ENCODE assay signal across 27 cellular contexts in the genomic region with DNA sequence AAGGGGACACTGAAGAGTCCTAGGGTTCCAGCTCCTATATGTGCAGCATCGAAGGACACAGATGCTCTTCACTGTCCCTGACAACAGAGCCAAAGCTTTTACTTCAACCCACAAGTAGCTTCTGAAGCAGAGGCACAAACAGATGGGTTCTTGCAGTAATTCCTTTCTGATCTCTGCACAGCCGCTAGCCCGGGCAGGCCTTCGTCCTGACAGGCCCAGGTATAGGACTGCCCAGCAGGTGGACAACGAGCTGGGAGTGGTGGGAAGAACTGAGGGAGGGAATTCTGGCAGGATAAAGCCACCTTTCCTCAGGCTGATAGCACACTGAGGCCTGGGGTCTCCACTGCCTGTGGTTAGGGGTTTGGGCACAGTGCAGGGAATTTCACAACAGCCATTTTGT.
DNase-seq lines count a peak whose midpoint lies in the region; ATAC-seq, FAIRE-seq and TF ChIP-seq lines count a peak whose summit lies in the region.
"Had no signal": no experiment of that assay in that cellular context is flagged by ENCODE, and none has a peak within 500 bp of the region (broad histone marks: within the 10 kb centered on the region; RNA-seq: fewer than 3 reads in every experiment).

No MANE protein-coding gene starts in this region.

- CTCF ChIA-PET in IMR-90 (lab: Yijun Ruan, JAX) (no interaction called here), H1 (lab: Charles Lee; ENCODE audit: partially characterized antibody) (interaction anchor here (0.8 to 2.6 kb wide), 10 partner anchors 9 to 119 kb away, joined by 3 to 8 read pairs (median 4); a partner anchor contains a TSS)

- no peak overlapping the region for H3K27ac ChIP-seq in IMR-90 (ENCODE audit: insufficient read depth, low read length)
- no peak overlapping the region for H3K27ac ChIP-seq in H1 (ENCODE audit: low read depth, low read length)
- H3K27ac ChIP-seq: BLaER1 treated with 17β-estradiol and CSF1 and Interleukin-3, amounts not matched to agents 10 nM and 100 nM; Peyer's patch had no signal

- H3K9me3 Mint-ChIP-seq in neural crest cell, result no peaks in the 10 kb centered on the region
- no peaks in the 10 kb centered on the region for H3K9me3 Mint-ChIP-seq in activated CD4-positive, alpha-beta T cell treated with anti-CD3 and anti-CD28 coated beads, Interleukin-2, amount 10 ng/mL, durations not matched to agents 24 days and 14 days
- H3K9me3 Mint-ChIP-seq: CD4-positive, alpha-beta T cell had no signal

- no peak overlapping the region for H2BK12ac ChIP-seq in H1 (ENCODE audit: low read depth, low read length)

- dilution Hi-C loops in IMR-90 (cut with HindIII; ENCODE audit: low sequenced_read_pairs, unreplicated experiment), result no loop called here

- WGBS in IMR-90 (ENCODE audit: extremely low coverage in 2 of 2, insufficient read length in 1 of 2), 2 experiments, result no CpG with 5 or more reads among the region's 5 CpGs
- 93% methylated on average over 5 of the region's 5 CpGs; no CpG with 5 or more reads in 1 of the 2 experiments for WGBS in H1 (ENCODE audit: extremely low coverage in 1 of 2, insufficient coverage in 1 of 2, insufficient read length in 1 of 2, insufficient replicate concordance in 2 of 2, low coverage in 1 of 2, low lambda C conversion rate in 2 of 2, missing lambda C conversion rate in 1 of 2), 2 experiments

- no peak overlapping the region for H3K23ac ChIP-seq in IMR-90 (ENCODE audit: low read depth, low read length)
- no peak overlapping the region for H3K23ac ChIP-seq in H1 (ENCODE audit: insufficient read length)

- no peaks in the 10 kb centered on the region for H3K36me3 ChIP-seq in IMR-90 (ENCODE audit: control insufficient read depth, insufficient read depth, low read length)
- H3K36me3 ChIP-seq in H1 (ENCODE audit: control insufficient read depth in 2 of 4, insufficient read depth in 4 of 4, low read length in 3 of 4), result no peaks in the 10 kb centered on the region
- H3K36me3 ChIP-seq: BLaER1 treated with 17β-estradiol and CSF1 and Interleukin-3, amounts not matched to agents 10 nM and 100 nM; MG63; Peyer's patch had no signal

- H3K18ac ChIP-seq in IMR-90 (ENCODE audit: low read depth, low read length) (no peak overlapping the region), H1 (ENCODE audit: extremely low read depth, low read length) (no peak overlapping the region)

- H4K20me1 ChIP-seq in IMR-90 (ENCODE audit: insufficient read depth, low read length) (no peaks in the 10 kb centered on the region), H1 (replicated peaks in 1 of 2; ENCODE audit: control insufficient read depth in 1 of 2, insufficient read depth in 2 of 2, low read length in 2 of 2) (no peaks in the 10 kb centered on the region)

- DNase-seq in IMR-90 (no peak), NCI-H524 treated with DMSO at 0.1 percent for 48 hours (lab: John Stamatoyannopoulos, UW) (peak; percentile 74), H1 (ENCODE audit: low read depth in 1 of 2, low spot score in 2 of 2) (no peak), neural crest cell (ENCODE audit: low read depth, low spot score) (no peak), urothelium cell line (ENCODE audit: low spot score) (no peak)
- DNase-seq in activated CD4-positive, alpha-beta T cell treated with anti-CD3 and anti-CD28 coated beads, Interleukin-2, amount 10 ng/mL, durations not matched to agents 24 days and 14 days, result no peak
- DNase-seq: AML-193, GOT3, HCEC 1CT, Kasumi-1, MG63, NCI-H1105 treated with DMSO at 0.1 percent for 48 hours, NCI-H1930, NCI-H2107, NCI-H446, NCI-H526 treated with DMSO at 0.1 percent for 48 hours, OCI-M1, SK-N-SH had no signal

- H4K8ac ChIP-seq in IMR-90 (ENCODE audit: low read depth in 2 of 2, low read length in 2 of 2) (no peak overlapping the region), H1 (ENCODE audit: extremely low read depth, insufficient read depth, low read length) (no peak overlapping the region)

- TF ChIP-seq CTCF in IMR-90 (conservative IDR thresholded peaks at IDR 0.05; ENCODE audit: low read depth, low read length) (no peak), H1 (IDR thresholded peaks at IDR 0.05; ENCODE audit: control extremely low read depth in 1 of 3, insufficient read depth in 1 of 3, low read depth in 1 of 3, low read length in 3 of 3) (no peak), neural crest cell (conservative IDR thresholded peaks at IDR 0.05) (no peak)

- POLR2A ChIA-PET in IMR-90 (lab: Charles Lee; ENCODE audit: unreplicated experiment) (no interaction called here), H1 (lab: Charles Lee; ENCODE audit: partially characterized antibody) (interaction anchor here (1.1 kb wide), 1 partner anchor 95 kb away, joined by 5 read pairs; a partner anchor contains a TSS)

- H3K9ac ChIP-seq in IMR-90 (ENCODE audit: low read depth, low read length) (no peak overlapping the region), H1 (replicated peaks in 1 of 4; ENCODE audit: extremely low read depth in 1 of 4, low read depth in 3 of 4, low read length in 3 of 4) (no peak overlapping the region)
- H3K9ac ChIP-seq: BLaER1 treated with 17β-estradiol and CSF1 and Interleukin-3, amounts not matched to agents 10 nM and 100 nM; SK-N-SH had no signal

- intact Hi-C loops in IMR-90 (cut with micrococcal nuclease), result no loop called here
- intact Hi-C loops in activated CD4-positive, alpha-beta T cell treated with anti-CD3 and anti-CD28 coated beads, Interleukin-2, amount 10 ng/mL, durations not matched to agents 24 days and 14 days (cut with micrococcal nuclease), result no loop called here

- peak overlapping the region; percentile 67 for H3K27ac Mint-ChIP-seq in neural crest cell (ENCODE audit: unreplicated experiment)
- H3K27ac Mint-ChIP-seq in activated CD4-positive, alpha-beta T cell treated with anti-CD3 and anti-CD28 coated beads, Interleukin-2, amount 10 ng/mL, durations not matched to agents 24 days and 14 days, result no peak overlapping the region
- H3K27ac Mint-ChIP-seq: CD4-positive, alpha-beta T cell had no signal

- FAIRE-seq in H1 (lab: Jason Lieb, UNC), result no peak
- no peak for FAIRE-seq in urothelium cell line (lab: Jason Lieb, UNC)
- FAIRE-seq: A549, D721Med, G401.6, K562 had no signal

- no peaks in the 10 kb centered on the region for H3K23me2 ChIP-seq in H1 (ENCODE audit: low read depth, low read length)

- H2AK5ac ChIP-seq in IMR-90 (ENCODE audit: low read depth, low read length) (no peak overlapping the region), H1 (ENCODE audit: low read depth, low read length) (peak overlapping the region; percentile 31; the same call in 1 of the 2 replicates)

- H3K9me3 ChIP-seq in IMR-90 (ENCODE audit: control insufficient read depth, insufficient read depth, low read length), result peaks cover 5% of the 10 kb centered on the region; the same call in 1 of the 2 replicates
- peaks cover 0 to 2% of the 10 kb centered on the region in 2 experiments; a peak in 1 of 4 replicates for H3K9me3 ChIP-seq in H1 (ENCODE audit: insufficient read depth in 2 of 2, low read depth in 1 of 2, low read length in 1 of 2)
- H3K9me3 ChIP-seq: MG63, Peyer's patch, SK-N-SH had no signal

- TF ChIP-seq POLR2A in IMR-90 (IDR thresholded peaks at IDR 0.05; ENCODE audit: low read depth, low read length) (no peak), H1 (IDR thresholded peaks at IDR 0.05; ENCODE audit: control extremely low read depth in 1 of 2, low read depth in 2 of 2, low read length in 2 of 2) (no peak)

- H3K9me1 ChIP-seq in IMR-90 (ENCODE audit: insufficient read depth, low read length), result no peaks in the 10 kb centered on the region

- H3K4ac ChIP-seq in IMR-90 (ENCODE audit: low read depth, low read length) (no peak overlapping the region), H1 (replicated peaks; ENCODE audit: insufficient read length, low read depth, low read length) (no peak overlapping the region)

- no peak overlapping the region for H3K4me2 ChIP-seq in IMR-90 (ENCODE audit: low read depth, low read length)
- H3K4me2 ChIP-seq in H1 (ENCODE audit: insufficient read depth in 1 of 2, low read depth in 2 of 2, low read length in 2 of 2), result no peak overlapping the region
- H3K4me2 ChIP-seq: A549, SK-N-SH had no signal

- no peak overlapping the region for H4K5ac ChIP-seq in IMR-90 (ENCODE audit: low read depth, low read length)
- no peak overlapping the region for H4K5ac ChIP-seq in H1 (ENCODE audit: insufficient read length, low read depth, low read length)

- ATAC-seq in IMR-90 (ENCODE audit: low read depth) (no peak), HG03025 (IDR thresholded peaks at IDR 0.05; ENCODE audit: low FRiP score, unreplicated experiment) (no peak), HG03521 (IDR thresholded peaks at IDR 0.05; ENCODE audit: unreplicated experiment) (no peak)
- ATAC-seq: A549, K562 had no signal

- H3K4me3 ChIP-seq in IMR-90 (ENCODE audit: insufficient read depth, low read depth, low read length) (no peak overlapping the region), H1 (ENCODE audit: extremely low read depth in 1 of 4, insufficient read depth in 2 of 4, low read depth in 3 of 4, low read length in 4 of 4) (no peak overlapping the region)
- H3K4me3 ChIP-seq: A549; BLaER1 treated with 17β-estradiol and CSF1 and Interleukin-3, amounts not matched to agents 10 nM and 100 nM; K562; MG63; Peyer's patch had no signal

- H2AFZ ChIP-seq in IMR-90 (replicated peaks; ENCODE audit: low read length, poor library complexity) (no peak overlapping the region), H1 (ENCODE audit: low read length) (no peak overlapping the region)

- TF ChIP-seq RAD21 in IMR-90 (IDR thresholded peaks at IDR 0.05; ENCODE audit: low read length) (no peak), H1 (IDR thresholded peaks at IDR 0.05 in 1 of 2, conservative IDR thresholded peaks at IDR 0.05 in 1 of 2; ENCODE audit: low read depth in 2 of 2, low read length in 2 of 2) (no peak)

- H3K14ac ChIP-seq in IMR-90 (replicated peaks; ENCODE audit: low read depth, low read length) (no peak overlapping the region), H1 (ENCODE audit: insufficient read length) (no peak overlapping the region)

- peaks cover 2% of the 10 kb centered on the region for H3K27me3 Mint-ChIP-seq in neural crest cell (ENCODE audit: low read depth)
- peaks cover 2% of the 10 kb centered on the region for H3K27me3 Mint-ChIP-seq in activated CD4-positive, alpha-beta T cell treated with anti-CD3 and anti-CD28 coated beads, Interleukin-2, amount 10 ng/mL, durations not matched to agents 24 days and 14 days

- no peaks in the 10 kb centered on the region for H3K79me1 ChIP-seq in IMR-90 (ENCODE audit: low read depth in 1 of 2, low read length in 2 of 2)
- H3K79me1 ChIP-seq in H1 (ENCODE audit: low read depth, low read length), result no peaks in the 10 kb centered on the region

- peak overlapping the region; percentile 76 for H2AK9ac ChIP-seq in IMR-90 (replicated peaks; ENCODE audit: low read depth, low read length, poor library complexity)

- peaks cover 40% of the 10 kb centered on the region for H3K4me1 Mint-ChIP-seq in neural crest cell
- H3K4me1 Mint-ChIP-seq in activated CD4-positive, alpha-beta T cell treated with anti-CD3 and anti-CD28 coated beads, Interleukin-2, amount 10 ng/mL, durations not matched to agents 24 days and 14 days, result no peaks in the 10 kb centered on the region

- H4K91ac ChIP-seq in IMR-90 (ENCODE audit: insufficient read depth, low read depth, low read length) (no peak overlapping the region), H1 (replicated peaks; ENCODE audit: insufficient read length, low read length) (no peak overlapping the region)

- no peaks in the 10 kb centered on the region for H3K36me3 Mint-ChIP-seq in neural crest cell (ENCODE audit: low read depth)
- no peaks in the 10 kb centered on the region for H3K36me3 Mint-ChIP-seq in activated CD4-positive, alpha-beta T cell treated with anti-CD3 and anti-CD28 coated beads, Interleukin-2, amount 10 ng/mL, durations not matched to agents 24 days and 14 days (ENCODE audit: low read depth)

- no peaks in the 10 kb centered on the region for H3K79me2 ChIP-seq in H1 (ENCODE audit: control insufficient read depth in 1 of 2, insufficient read depth in 2 of 2, low read length in 2 of 2)

- H3K4me1 ChIP-seq in IMR-90 (ENCODE audit: control insufficient read depth, insufficient read depth, low read length) (peaks cover 2% of the 10 kb centered on the region; the same call in 1 of the 2 replicates), H1 (replicated peaks in 1 of 4; ENCODE audit: control insufficient read depth in 3 of 4, insufficient read depth in 4 of 4, low read length in 3 of 4) (peaks cover 9 to 20% (median 15%) of the 10 kb centered on the region in 4 experiments)
- H3K4me1 ChIP-seq: Peyer's patch had no signal

- H3K56ac ChIP-seq in IMR-90 (ENCODE audit: extremely low read depth, insufficient read depth, low read length) (no peak overlapping the region), H1 (replicated peaks; ENCODE audit: insufficient read length, low read depth, low read length) (no peak overlapping the region)

- H2BK120ac ChIP-seq in IMR-90 (ENCODE audit: low read depth, low read length), result no peak overlapping the region
- H2BK120ac ChIP-seq in H1 (replicated peaks; ENCODE audit: low read depth, low read length), result no peak overlapping the region

- TF ChIP-seq EP300 in H1 (IDR thresholded peaks at IDR 0.05; ENCODE audit: borderline replicate concordance in 1 of 2, low read depth in 2 of 2, low read length in 2 of 2), result no peak

- peaks cover 7% of the 10 kb centered on the region for H3K27me3 ChIP-seq in IMR-90 (ENCODE audit: control insufficient read depth, insufficient read depth, low read length)
- peaks cover 0 to 2% (median 0%) of the 10 kb centered on the region in 4 experiments; a peak in 2 of 7 replicates for H3K27me3 ChIP-seq in H1 (replicated peaks in 1 of 4; ENCODE audit: control insufficient read depth in 3 of 4, extremely low read depth in 1 of 4, insufficient read depth in 3 of 4, low read length in 3 of 4)
- H3K27me3 ChIP-seq: MG63, Peyer's patch had no signal

- H2BK15ac ChIP-seq in IMR-90 (ENCODE audit: low read depth, low read length), result no peak overlapping the region
- H2BK15ac ChIP-seq in H1 (ENCODE audit: low read length), result no peak overlapping the region

- H3K4me3 Mint-ChIP-seq in neural crest cell, result no peak overlapping the region
- no peak overlapping the region for H3K4me3 Mint-ChIP-seq in activated CD4-positive, alpha-beta T cell treated with anti-CD3 and anti-CD28 coated beads, Interleukin-2, amount 10 ng/mL, durations not matched to agents 24 days and 14 days
- H3K4me3 Mint-ChIP-seq: CD4-positive, alpha-beta T cell had no signal

- no peak overlapping the region for H2BK5ac ChIP-seq in IMR-90 (ENCODE audit: low read depth, low read length, poor library complexity, severe bottlenecking)
- H2BK5ac ChIP-seq in H1 (ENCODE audit: low read depth, low read length), result no peak overlapping the region

- in situ Hi-C loops in IMR-90 (cut with MboI; ENCODE audit: low sequenced_read_pairs), result no loop called here

- H2BK20ac ChIP-seq in IMR-90 (ENCODE audit: low read depth, low read length), result no peak overlapping the region
- H2BK20ac ChIP-seq in H1 (ENCODE audit: low read length), result no peak overlapping the region

- BruUV-seq in IMR-90 (replicated peaks; lab: Mats Ljungman, UMichigan), result no TSS peak
